Comparison of ENCODE assay signal across 17 cellular contexts in the genomic region with DNA sequence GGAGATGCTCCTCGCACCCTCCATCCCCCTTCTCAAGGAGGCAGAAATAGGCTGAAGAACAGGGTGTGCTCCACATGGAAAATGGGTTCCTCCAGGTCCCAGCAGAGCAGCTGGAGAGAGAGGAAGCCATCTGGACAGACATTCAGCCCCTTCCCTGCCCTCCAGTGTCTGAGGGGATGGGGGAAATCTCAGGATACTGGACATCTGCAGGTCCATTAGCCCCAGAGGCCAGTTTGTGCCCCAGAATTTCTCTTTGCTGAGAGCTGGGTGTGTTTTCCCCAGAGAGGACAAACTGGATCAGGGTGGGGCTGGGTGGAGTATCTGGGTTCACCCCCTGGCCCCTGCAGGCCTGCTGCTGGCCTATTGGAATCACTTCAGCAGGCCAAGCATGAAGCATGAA. TPM values are rescaled to one million over a fixed set of nuclear protein-coding genes. Genes with fewer than 3 reads are reported as not detected.
DNase-seq lines count a peak whose midpoint lies in the region; ATAC-seq and TF ChIP-seq lines count a peak whose summit lies in the region.
"Had no signal": no experiment of that assay in that cellular context is flagged by ENCODE, and none has a peak within 500 bp of the region (broad histone marks: within the 10 kb centered on the region; RNA-seq: fewer than 3 reads in every experiment).

No MANE protein-coding gene starts in this region.

- no peak overlapping the region for H3K4me3 Mint-ChIP-seq in activated T-cell treated with anti-CD3 and anti-CD28 coated beads, Interleukin-2, amount 50 U/mL, for 4 hours
- H3K4me3 Mint-ChIP-seq: CD4-positive, alpha-beta T cell had no signal

- H3K9me3 Mint-ChIP-seq in activated T-cell treated with anti-CD3 and anti-CD28 coated beads, Interleukin-2, amount 50 U/mL, for 4 hours, result no peaks in the 10 kb centered on the region
- H3K9me3 Mint-ChIP-seq: CD4-positive, alpha-beta T cell had no signal

- peak; percentile 50 to 66 for DNase-seq in NCI-H524 (lab: John Stamatoyannopoulos, UW)
- no peak for DNase-seq in NCI-H524 treated with DMSO at 0.1 percent for 48 hours (lab: John Stamatoyannopoulos, UW)
- no peak for DNase-seq in colonic mucosa
- DNase-seq in foreskin melanocyte, result no peak
- DNase-seq in activated T-cell treated with anti-CD3 and anti-CD28 coated beads, Interleukin-2, amount 50 U/mL, for 4 hours, result no peak
- DNase-seq: 8988T; AML-193; C1 segment of cervical spinal cord; Calu3; CD4-positive, alpha-beta T cell; DMS153; DMS79 treated with DMSO at 0.1 percent for 48 hours; EL; GM23248 had no signal

- peak overlapping the region in 1 of 2 donors; percentile 15 for H3K9ac ChIP-seq in colonic mucosa (ENCODE audit: low read depth in 2 of 2, low read length in 2 of 2)
- peak overlapping the region in 1 of 2 donors; percentile 50 for H3K9ac ChIP-seq in mucosa of rectum (ENCODE audit: low read depth in 1 of 2, low read length in 2 of 2)
- H3K9ac ChIP-seq: GM23248 had no signal

- H3K4me1 Mint-ChIP-seq in activated T-cell treated with anti-CD3 and anti-CD28 coated beads, Interleukin-2, amount 50 U/mL, for 4 hours (ENCODE audit: low read depth), result no peaks in the 10 kb centered on the region

- intact Hi-C loops in colonic mucosa (cut with DNase I), result no loop called here

- H3K27me3 Mint-ChIP-seq in activated T-cell treated with anti-CD3 and anti-CD28 coated beads, Interleukin-2, amount 50 U/mL, for 4 hours (ENCODE audit: low read depth), result peaks cover 7% of the 10 kb centered on the region

- H3K9me3 ChIP-seq in colonic mucosa (no peaks in the 10 kb centered on the region), mucosa of rectum (ENCODE audit: control insufficient read depth in 2 of 2, low read length in 2 of 2) (no peaks in the 10 kb centered on the region)

- no peak for TF ChIP-seq CTCF in colonic mucosa (IDR thresholded peaks at IDR 0.05)

- ATAC-seq in HG03354 (IDR thresholded peaks at IDR 0.05; ENCODE audit: poor library complexity, severe bottlenecking, unreplicated experiment), result no peak
- no peak for ATAC-seq in activated T-cell treated with anti-CD3 and anti-CD28 coated beads, Interleukin-2, amount 50 U/mL, for 4 hours

- H3K36me3 Mint-ChIP-seq in activated T-cell treated with anti-CD3 and anti-CD28 coated beads, Interleukin-2, amount 50 U/mL, for 4 hours (ENCODE audit: insufficient read depth), result no peaks in the 10 kb centered on the region

- no peak overlapping the region for H3K4me3 ChIP-seq in colonic mucosa
- H3K4me3 ChIP-seq in mucosa of rectum (ENCODE audit: low read length in 2 of 2), result peak overlapping the region in 1 of 2 donors; percentile 28
- H3K4me3 ChIP-seq: GM23248 had no signal

- H3K4me1 ChIP-seq in colonic mucosa (peaks cover 14% of the 10 kb centered on the region), mucosa of rectum (ENCODE audit: control insufficient read depth in 2 of 2, insufficient read depth in 2 of 2, low read length in 2 of 2) (peaks cover 33 to 66% of the 10 kb centered on the region in 2 donors)

- H3K36me3 ChIP-seq in colonic mucosa (no peaks in the 10 kb centered on the region), mucosa of rectum (ENCODE audit: control insufficient read depth in 2 of 2, insufficient read depth in 2 of 2, low read length in 2 of 2) (peaks cover 21 to 22% of the 10 kb centered on the region in 2 donors)

- H3K27ac ChIP-seq in colonic mucosa (peak overlapping the region; percentile 50), mucosa of rectum (ENCODE audit: low read depth in 2 of 2, low read length in 2 of 2) (peak overlapping the region; percentile 38 to 56)
- H3K27ac ChIP-seq: GM23248, HL-60 had no signal

- H3K27me3 ChIP-seq in colonic mucosa, result no peaks in the 10 kb centered on the region
- H3K27me3 ChIP-seq in mucosa of rectum (ENCODE audit: control insufficient read depth in 2 of 2, insufficient read depth in 2 of 2, low read length in 2 of 2), result no peaks in the 10 kb centered on the region

RNA-seq across cellular contexts. Expression of a gene that starts 4.7 kb away (rescaled TPM):
- 100 to 1,000 TPM; 646 to 707 TPM for total RNA-seq in colonic mucosa
- not detected for total RNA-seq in activated T-cell treated with anti-CD3 and anti-CD28 coated beads, Interleukin-2, amount 50 U/mL, for 4 hours
- total RNA-seq: CD4-positive, alpha-beta T cell; GM23248 had no signal

Comparison
In these comparisons a context has a peak if more than half of its experiments do, and no peak if none do; other contexts are left out.
1. DNase-seq: peak in NCI-H524 (2 of 2); none in NCI-H524 treated with DMSO at 0.1 percent for 48 hours (single experiment), colonic mucosa (single experiment), foreskin melanocyte (single experiment) and activated T-cell treated with anti-CD3 and anti-CD28 coated beads, Interleukin-2, amount 50 U/mL, for 4 hours (single experiment).
2. RNA of a gene that starts 4.7 kb away (total RNA-seq): 646 to 707 TPM in colonic mucosa; not detected in activated T-cell treated with anti-CD3 and anti-CD28 coated beads, Interleukin-2, amount 50 U/mL, for 4 hours; every median in the first group is over 100 times any median in the second.